13 cellular contexts compared by ENCODE assay signal in genomic region chr20:48945840-48946514, GRCh38. TPM values are rescaled to one million over a fixed set of nuclear protein-coding genes. Genes with fewer than 3 reads are reported as not detected.
A peak's percentile ranks its signal among the peaks of the same experiment; 100 is the strongest.
DNase-seq lines count a peak whose midpoint lies in the region; ATAC-seq and TF ChIP-seq lines count a peak whose summit lies in the region.
"Had no signal": no experiment of that assay in that cellular context is flagged by ENCODE, and none has a peak within 500 bp of the region (broad histone marks: within the 10 kb centered on the region; RNA-seq: fewer than 3 reads in every experiment).

No MANE protein-coding gene starts in this region.

- H3K4ac ChIP-seq in neuronal stem cell (ENCODE audit: low read length): no peak overlapping the region

- H3K9ac ChIP-seq in neuronal stem cell (ENCODE audit: low read depth, low read length, poor library complexity): no peak overlapping the region

- H3K14ac ChIP-seq in neuronal stem cell (ENCODE audit: low read length): no peak overlapping the region

- no peak overlapping the region for H4K91ac ChIP-seq in neuronal stem cell (ENCODE audit: low read depth, low read length, poor library complexity)

- peak; percentile 90 for ATAC-seq in left colon
- ATAC-seq in GM19023 (IDR thresholded peaks at IDR 0.05; ENCODE audit: unreplicated experiment): no peak

- TF ChIP-seq CTCF in HEK293 (tag by site-specific recombination; IDR thresholded peaks at IDR 0.05) (no peak), adrenal gland (IDR thresholded peaks at IDR 0.05) (no peak), spleen (IDR thresholded peaks at IDR 0.05 in 8 of 11, conservative IDR thresholded peaks at IDR 0.05 in 3 of 11) (no peak)

- H3K4me1 ChIP-seq in HEK293 (ENCODE audit: control insufficient read depth, insufficient read depth, low read length): no peaks in the 10 kb centered on the region; the same call in 1 of the 2 replicates
- H3K4me1 ChIP-seq in adrenal gland (replicated peaks in 1 of 2): peaks cover 3 to 10% of the 10 kb centered on the region in 2 donors
- H3K4me1 ChIP-seq in spleen: peaks cover 0 to 17% (median 0%) of the 10 kb centered on the region in 6 donors
- no peaks in the 10 kb centered on the region for H3K4me1 ChIP-seq in neuronal stem cell (ENCODE audit: control insufficient read depth in 2 of 2, insufficient read depth in 1 of 2, low read depth in 1 of 2, low read length in 2 of 2)
- H3K4me1 ChIP-seq: BE2C, tibial nerve had no signal

- 74 to 79% (median 76%) methylated on average over 6 of the region's 6 CpGs for WGBS in adrenal gland, 4 donors
- 87 to 95% (median 93%) methylated on average over 6 of the region's 6 CpGs for whole genome bisulfite sequencing in spleen, 5 donors
- WGBS in neuronal stem cell (ENCODE audit: extremely low coverage in 2 of 2, insufficient read length in 2 of 2, insufficient replicate concordance in 1 of 2), 2 donors: no CpG with 5 or more reads among the region's 6 CpGs

- no peak overlapping the region for H2BK12ac ChIP-seq in neuronal stem cell (ENCODE audit: low read length)

- H4K8ac ChIP-seq in neuronal stem cell (ENCODE audit: low read depth, low read length): no peak overlapping the region

- no peak overlapping the region for H3K4me2 ChIP-seq in neuronal stem cell (ENCODE audit: insufficient read depth, low read length, poor library complexity, severe bottlenecking)

- peaks cover 7% of the 10 kb centered on the region for H3K79me1 ChIP-seq in neuronal stem cell (ENCODE audit: low read depth, low read length)

- no peak overlapping the region for H3K27ac ChIP-seq in HEK293 (ENCODE audit: extremely low read depth, low read depth, low read length)
- H3K27ac ChIP-seq in adrenal gland: peak overlapping the region in 3 of 5 donors; percentile 66 to 81 (median 70)
- no peak overlapping the region for H3K27ac ChIP-seq in spleen
- H3K27ac ChIP-seq in neuronal stem cell (replicated peaks; ENCODE audit: low read length): no peak overlapping the region
- H3K27ac ChIP-seq: tibial nerve had no signal

- no peaks in the 10 kb centered on the region for H3K27me3 ChIP-seq in adrenal gland
- H3K27me3 ChIP-seq in spleen (replicated peaks in 1 of 7): no peaks in the 10 kb centered on the region
- no peaks in the 10 kb centered on the region for H3K27me3 ChIP-seq in neuronal stem cell (ENCODE audit: control insufficient read depth in 3 of 3, insufficient read depth in 3 of 3, low read depth in 1 of 3, low read length in 3 of 3)
- H3K27me3 ChIP-seq: BE2C, tibial nerve had no signal

- no peak overlapping the region for H2AK5ac ChIP-seq in neuronal stem cell (ENCODE audit: low read depth, low read length)

- no peak overlapping the region for H3K4me3 ChIP-seq in HEK293 (ENCODE audit: low read depth, low read length)
- no peak overlapping the region for H3K4me3 ChIP-seq in adrenal gland
- no peak overlapping the region for H3K4me3 ChIP-seq in spleen
- no peak overlapping the region for H3K4me3 ChIP-seq in neuronal stem cell (ENCODE audit: low read length in 2 of 2)
- H3K4me3 ChIP-seq: tibial nerve had no signal

- H3K36me3 ChIP-seq in HEK293 (ENCODE audit: control insufficient read depth in 2 of 2, insufficient read depth in 1 of 2, low read length in 2 of 2): peaks cover 0 to 63% of the 10 kb centered on the region in 2 experiments; a peak in 2 of 3 replicates
- H3K36me3 ChIP-seq in adrenal gland (replicated peaks in 1 of 2): peaks cover 0 to 34% of the 10 kb centered on the region in 2 donors
- H3K36me3 ChIP-seq in spleen: peaks cover 0 to 100% (median 66%) of the 10 kb centered on the region in 6 donors
- peaks cover 9 to 71% of the 10 kb centered on the region in 2 donors for H3K36me3 ChIP-seq in neuronal stem cell (replicated peaks in 1 of 2; ENCODE audit: control insufficient read depth in 2 of 2, insufficient read depth in 2 of 2, low read length in 2 of 2)

- no peak overlapping the region for H2AFZ ChIP-seq in neuronal stem cell (ENCODE audit: low read length)

- DNase-seq in A172 (ENCODE audit: low spot score) (peak; percentile 70), adrenal gland (peak; percentile 43 to 83 (median 69)), left colon (peak; percentile 83 to 85), spleen (no peak), neuronal stem cell (ENCODE audit: low spot score) (no peak)
- no peak for DNase-seq in stimulated activated naive CD4-positive, alpha-beta T cell (lab: John Stamatoyannopoulos, UW)
- DNase-seq: BE2C; KG1; NK-92 treated with Interleukin-12 subunit alpha and Interleukin-12 subunit beta, amount 100 ng/mL, for 24 hours; stimulated activated CD4-positive, alpha-beta T cell treated with anti-CD3 and anti-CD28 coated beads, Interleukin-4, amount 100 ng/mL, for 24 hours had no signal

- no peak overlapping the region for H2BK15ac ChIP-seq in neuronal stem cell (ENCODE audit: low read length)

- H2BK5ac ChIP-seq in neuronal stem cell (ENCODE audit: low read length): no peak overlapping the region

- CTCF ChIA-PET in HEK293 (lab: Yijun Ruan, JAX): interaction anchor here (0.7 to 1.3 kb wide), 3 partner anchors 288 to 326 kb away, joined by 3 to 5 read pairs (median 4); no protein-coding TSS in a partner anchor

- no peak overlapping the region for H3K23ac ChIP-seq in neuronal stem cell (ENCODE audit: low read depth, low read length, poor library complexity)

- POLR2A ChIA-PET in HEK293 (lab: Yijun Ruan, JAX): no interaction called here

- H3K18ac ChIP-seq in neuronal stem cell (ENCODE audit: low read length): no peak overlapping the region

- H3K9me3 ChIP-seq in HEK293 (ENCODE audit: control insufficient read depth, insufficient read depth, low read depth, low read length) (no peaks in the 10 kb centered on the region), adrenal gland (replicated peaks in 1 of 3) (no peaks in the 10 kb centered on the region), spleen (no peaks in the 10 kb centered on the region), neuronal stem cell (replicated peaks in 1 of 2; ENCODE audit: control insufficient read depth in 2 of 2, insufficient read depth in 1 of 2, low read depth in 1 of 2, low read length in 2 of 2) (no peaks in the 10 kb centered on the region)
- H3K9me3 ChIP-seq: BE2C, tibial nerve had no signal

- H2BK120ac ChIP-seq in neuronal stem cell (ENCODE audit: low read depth, low read length): no peak overlapping the region

- TF ChIP-seq POLR2A in adrenal gland (IDR thresholded peaks at IDR 0.05) (no peak), spleen (IDR thresholded peaks at IDR 0.05) (no peak)

- intact Hi-C loops in adrenal gland (cut with DNase I) (no loop called here), left colon (cut with DNase I, micrococcal nuclease) (no loop called here), spleen (cut with DNase I; ENCODE audit: low total_unique reads) (no loop called here)

TF ChIP-seq in HEK293, 187 proteins besides CTCF, POLR2A, EP300 and RAD21 (continues in another document):
- TF ChIP-seq ZNF747 (tag by site-specific recombination; IDR thresholded peaks at IDR 0.05): no peak
- TF ChIP-seq ZNF664 (tag by site-specific recombination; IDR thresholded peaks at IDR 0.05): 0 out of 2 replicates have a peak, but pooled peaks have one; percentile 19
- peak; percentile 78 for TF ChIP-seq OSR2 (tag by site-specific recombination; IDR thresholded peaks at IDR 0.05)
- no peak for TF ChIP-seq ZNF837 (tag by site-specific recombination; IDR thresholded peaks at IDR 0.05)
- TF ChIP-seq HOXC10 (CRISPR knock-in tag; IDR thresholded peaks at IDR 0.05): no peak
- TF ChIP-seq ZNF37A (tag by site-specific recombination; IDR thresholded peaks at IDR 0.05): no peak
- no peak for TF ChIP-seq WT1 (tag by site-specific recombination; IDR thresholded peaks at IDR 0.05)
- TF ChIP-seq ZNF335 (tag by site-specific recombination; conservative IDR thresholded peaks at IDR 0.05): peak; percentile 69
- no peak for TF ChIP-seq ZBTB48 (tag by site-specific recombination; IDR thresholded peaks at IDR 0.05)
- no peak for TF ChIP-seq TRIM28 (IDR thresholded peaks at IDR 0.05; ENCODE audit: borderline replicate concordance, low read length)
- no peak for TF ChIP-seq ZNF433 (tag by site-specific recombination; IDR thresholded peaks at IDR 0.05; ENCODE audit: low read depth)
- no peak for TF ChIP-seq ZNF660 (tag by site-specific recombination; IDR thresholded peaks at IDR 0.05)
- TF ChIP-seq GLIS1 (tag by site-specific recombination; IDR thresholded peaks at IDR 0.05): no peak
- no peak for TF ChIP-seq ZSCAN5A (tag by site-specific recombination; IDR thresholded peaks at IDR 0.05)
- TF ChIP-seq PRDM1 (tag by site-specific recombination; IDR thresholded peaks at IDR 0.05): peak; percentile 95
- TF ChIP-seq ZNF391 (tag by site-specific recombination; IDR thresholded peaks at IDR 0.05; ENCODE audit: borderline replicate concordance, low read depth): no peak
- TF ChIP-seq ZBTB17 (tag by site-specific recombination; IDR thresholded peaks at IDR 0.05): peak; percentile 82
- TF ChIP-seq ZNF629 (tag by site-specific recombination; IDR thresholded peaks at IDR 0.05): no peak

RNA-seq across cellular contexts. Expression of gene ARFGEF2, which starts 24.5 kb away (rescaled TPM):
- total RNA-seq in A172 (2014; rRNA removed; shearing (Covaris generic)): 25.2 and 30.7 TPM in 2 replicates
- total RNA-seq in adrenal gland (100 to 1,000 TPM in 2 of 8 donors, 10 to 100 TPM in 6; 52.8 to 128 (median 79.4) TPM), left colon (10 to 100 TPM; 58.7 to 87.1 TPM), spleen (10 to 100 TPM; 34.2 to 44.4 (median 41.2) TPM)
- polyA plus RNA-seq in adrenal gland (10 to 100 TPM; 17.1 to 80.3 (median 33.1) TPM), spleen (10 to 100 TPM in 1 of 3 donors, 1 to 10 TPM in 2; 6.7 to 10.2 (median 7.7) TPM)
- polyA plus RNA-seq in neuronal stem cell (2013, experiment 1 of 2): 4.5 TPM
- 4.9 TPM for polyA plus RNA-seq in neuronal stem cell (2013, experiment 2 of 2)

Comparison
In these comparisons a context has a peak if more than half of its experiments do, and no peak if none do; other contexts are left out.
1. DNase-seq: peak in A172 (single experiment), adrenal gland (7 of 7) and left colon (2 of 2); none in spleen (single experiment), stimulated activated naive CD4-positive, alpha-beta T cell (0 of 6) and neuronal stem cell (single experiment).
2. H3K27ac ChIP-seq: peak in adrenal gland (3 of 5); none in HEK293 (single experiment), spleen (0 of 8) and neuronal stem cell (single experiment).